Comparison of ENCODE assay signal across 24 cellular contexts in the genomic region with DNA sequence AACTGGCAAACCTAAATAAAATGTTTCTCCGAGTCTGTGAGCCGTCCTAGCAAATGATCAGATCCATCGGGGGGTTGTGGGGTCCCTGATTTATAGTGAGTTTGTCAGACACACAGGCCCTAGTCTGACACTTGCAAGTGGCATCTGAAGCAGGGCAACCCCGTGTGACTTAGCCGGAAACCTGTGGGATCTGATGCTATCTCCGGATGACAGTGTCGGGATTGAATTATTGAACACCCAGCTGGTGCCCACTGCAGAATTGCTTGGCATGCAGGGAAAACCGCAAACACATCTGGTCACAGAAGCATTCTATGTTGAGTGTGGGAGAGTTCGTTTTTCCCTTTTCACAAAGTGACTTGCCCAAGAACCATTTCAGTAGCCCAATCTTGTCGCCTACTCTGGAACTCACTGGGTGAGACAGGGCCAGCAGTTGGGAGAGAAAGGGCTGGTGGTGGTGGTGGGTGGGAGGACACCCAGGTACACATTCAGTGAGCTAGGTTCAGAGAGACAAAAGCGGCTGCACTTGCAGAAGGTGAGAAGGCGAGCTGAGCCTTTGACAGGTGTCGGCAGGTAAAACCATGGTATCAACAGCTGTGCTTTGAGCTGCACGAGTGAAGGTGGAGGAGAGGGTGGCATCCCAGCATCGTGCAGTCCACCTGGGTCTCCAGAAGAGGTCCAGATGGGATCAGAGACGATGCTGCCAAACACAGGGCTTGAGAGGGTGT.
"Had no signal": no experiment of that assay in that cellular context is flagged by ENCODE, and none has a peak within 500 bp of the region (broad histone marks: within the 10 kb centered on the region; RNA-seq: fewer than 3 reads in every experiment).

No MANE protein-coding gene starts in this region.

- H3K4me1 Mint-ChIP-seq: memory B cell had no signal

- DNase-seq: cortex of kidney; dorsolateral prefrontal cortex; effector CD8-positive, alpha-beta T cell; foreskin melanocyte; kidney; left cardiac atrium; left ventricle myocardium inferior; lower lobe of right lung; midbrain; occipital lobe; psoas muscle; retina; small intestine; stimulated activated CD4-positive, alpha-beta T cell treated with anti-CD3 and anti-CD28 coated beads, Interleukin-12 subunit alpha, Interleukin-12 subunit beta, amount 100 ng/mL, for 4 hours; stimulated activated naive CD4-positive, alpha-beta T cell; stomach; substantia nigra; transverse colon had no signal

- H3K27ac Mint-ChIP-seq: memory B cell; natural killer cell treated with Interleukin-12 subunit alpha and Interleukin-12 subunit beta and Interleukin-15 and Interleukin-18, amount 100 ng/mL, for 72 hours had no signal

- H3K36me3 Mint-ChIP-seq: memory B cell had no signal

- H3K27me3 Mint-ChIP-seq: natural killer cell treated with Interleukin-12 subunit alpha and Interleukin-12 subunit beta and Interleukin-15 and Interleukin-18, amount 100 ng/mL, for 72 hours had no signal

- H3K27me3 ChIP-seq: dorsolateral prefrontal cortex, hepatocyte, right lobe of liver, transverse colon had no signal

- H3K4me3 ChIP-seq: dorsolateral prefrontal cortex, hepatocyte, left ventricle myocardium inferior, lower lobe of right lung, psoas muscle, right lobe of liver, stomach, thoracic aorta, transverse colon had no signal

- H3K4me1 ChIP-seq: left ventricle myocardium inferior, lower lobe of right lung, parathyroid adenoma, psoas muscle, right lobe of liver, stomach, transverse colon had no signal

- H3K9me3 ChIP-seq: left ventricle myocardium inferior, lower lobe of right lung, psoas muscle, right lobe of liver, stomach, thoracic aorta, transverse colon had no signal

- ATAC-seq: left cardiac atrium; lower lobe of right lung; natural killer cell treated with Interleukin-12 subunit alpha and Interleukin-12 subunit beta and Interleukin-15 and Interleukin-18, amount 100 ng/mL, for 72 hours; psoas muscle; right lobe of liver had no signal

- H3K27ac ChIP-seq: dorsolateral prefrontal cortex, hepatocyte, left ventricle myocardium inferior, lower lobe of right lung, parathyroid adenoma, psoas muscle, right lobe of liver, stomach, thoracic aorta, transverse colon had no signal

- H3K36me3 ChIP-seq: left ventricle myocardium inferior, lower lobe of right lung, right lobe of liver, stomach, thoracic aorta, transverse colon had no signal

- H3K4me3 Mint-ChIP-seq: memory B cell; natural killer cell treated with Interleukin-12 subunit alpha and Interleukin-12 subunit beta and Interleukin-15 and Interleukin-18, amount 100 ng/mL, for 72 hours had no signal
